Comparison of ENCODE assay signal across 8 cellular contexts in genomic region chr3:120284702-120285507, GRCh38. TPM values are rescaled to one million over a fixed set of nuclear protein-coding genes. Genes with fewer than 3 reads are reported as not detected.
DNase-seq lines count a peak whose midpoint lies in the region; ATAC-seq, FAIRE-seq and TF ChIP-seq lines count a peak whose summit lies in the region.

TSS of gene GPR156 (minus strand) at chr3:120285222. CDS start at chr3:120244098, 41,124 bp downstream.

- ATAC-seq in GM18511 (IDR thresholded peaks at IDR 0.05; ENCODE audit: unreplicated experiment) (no peak), HG03571 (IDR thresholded peaks at IDR 0.05; ENCODE audit: unreplicated experiment) (no peak)

- peaks cover 75% of the 10 kb centered on the region for H3K27me3 Mint-ChIP-seq in activated T-cell treated with anti-CD3 and anti-CD28 coated beads, Interleukin-2, amount 50 U/mL, for 24 hours
- H3K27me3 Mint-ChIP-seq in astrocyte (ENCODE audit: low read depth, unreplicated experiment): peaks cover 43% of the 10 kb centered on the region

- H4K20me1 ChIP-seq in astrocyte (ENCODE audit: insufficient read depth, low read length): no peaks in the 10 kb centered on the region

- no peak for TF ChIP-seq CTCF in astrocyte (IDR thresholded peaks at IDR 0.05; ENCODE audit: insufficient read depth, low read depth, low read length)
- no peak for TF ChIP-seq CTCF in suprapubic skin (IDR thresholded peaks at IDR 0.05)

- no peak for DNase-seq in activated T-cell treated with anti-CD3 and anti-CD28 coated beads, Interleukin-2, amount 50 U/mL, for 24 hours
- DNase-seq in activated T-cell treated with anti-CD3 and anti-CD28 coated beads, Interleukin-2, amount 50 U/mL, for 1 hour: no peak
- DNase-seq in astrocyte (ENCODE audit: low read depth): no peak
- peak; percentile 61 for DNase-seq in islet precursor cell
- no peak for DNase-seq in suprapubic skin (ENCODE audit: low spot score in 2 of 2)
- DNase-seq in SHP77 treated with DMSO at 0.1 percent for 48 hours (lab: John Stamatoyannopoulos, UW): no peak

- H3K4me2 ChIP-seq in astrocyte (ENCODE audit: low read length): peak within 1 kb of the TSS; percentile 81

- TF ChIP-seq POLR2A in suprapubic skin (IDR thresholded peaks at IDR 0.05): no peak

- H3K36me3 ChIP-seq in astrocyte (ENCODE audit: insufficient read depth, low read length): no peaks in the 10 kb centered on the region
- H3K36me3 ChIP-seq in suprapubic skin: no peaks in the 10 kb centered on the region

- no peak for TF ChIP-seq EP300 in suprapubic skin (IDR thresholded peaks at IDR 0.05)

- H3K27ac Mint-ChIP-seq in activated T-cell treated with anti-CD3 and anti-CD28 coated beads, Interleukin-2, amount 50 U/mL, for 24 hours: no peak within 1 kb of the TSS
- no peak within 1 kb of the TSS for H3K27ac Mint-ChIP-seq in astrocyte (ENCODE audit: unreplicated experiment)

- H2AFZ ChIP-seq in astrocyte (ENCODE audit: low read depth, low read length): peak within 1 kb of the TSS; percentile 89

- WGBS in suprapubic skin: 7% methylated on average over 46 of the region's 74 CpGs

- no peak for FAIRE-seq in astrocyte (lab: Jason Lieb, UNC)

- H3K36me3 Mint-ChIP-seq in activated T-cell treated with anti-CD3 and anti-CD28 coated beads, Interleukin-2, amount 50 U/mL, for 24 hours (ENCODE audit: low read depth): no peaks in the 10 kb centered on the region
- H3K36me3 Mint-ChIP-seq in astrocyte (ENCODE audit: low read depth, unreplicated experiment): peaks cover 8% of the 10 kb centered on the region

- no peaks in the 10 kb centered on the region for H3K79me2 ChIP-seq in astrocyte (ENCODE audit: insufficient read depth, low read length)

- peak within 1 kb of the TSS; percentile 57 for H3K4me3 ChIP-seq in astrocyte (ENCODE audit: insufficient read depth, low read depth, low read length)
- peak within 1 kb of the TSS; percentile 65 for H3K4me3 ChIP-seq in suprapubic skin

- H3K4me3 Mint-ChIP-seq in activated T-cell treated with anti-CD3 and anti-CD28 coated beads, Interleukin-2, amount 50 U/mL, for 24 hours: peak within 1 kb of the TSS; percentile 32
- H3K4me3 Mint-ChIP-seq in astrocyte (ENCODE audit: unreplicated experiment): peak within 1 kb of the TSS; percentile 75

- peaks cover 3% of the 10 kb centered on the region for H3K27me3 ChIP-seq in astrocyte (ENCODE audit: insufficient read depth, low read length)
- H3K27me3 ChIP-seq in suprapubic skin: peaks cover 2% of the 10 kb centered on the region

- H3K4me1 Mint-ChIP-seq in activated T-cell treated with anti-CD3 and anti-CD28 coated beads, Interleukin-2, amount 50 U/mL, for 24 hours (ENCODE audit: low read depth): no peaks in the 10 kb centered on the region
- peaks cover 5% of the 10 kb centered on the region for H3K4me1 Mint-ChIP-seq in astrocyte (ENCODE audit: low read depth, unreplicated experiment)

- H3K4me1 ChIP-seq in astrocyte (ENCODE audit: insufficient read depth, low read length) (peaks cover 4% of the 10 kb centered on the region), suprapubic skin (peaks cover 14% of the 10 kb centered on the region)

- H3K27ac ChIP-seq in astrocyte (ENCODE audit: low read depth, low read length) (no peak within 1 kb of the TSS), suprapubic skin (no peak within 1 kb of the TSS)

- H3K9me3 ChIP-seq in astrocyte (ENCODE audit: insufficient read depth, low read depth, low read length) (no peaks in the 10 kb centered on the region), suprapubic skin (no peaks in the 10 kb centered on the region)

- no peaks in the 10 kb centered on the region for H3K9me3 Mint-ChIP-seq in activated T-cell treated with anti-CD3 and anti-CD28 coated beads, Interleukin-2, amount 50 U/mL, for 24 hours
- peaks cover 17% of the 10 kb centered on the region for H3K9me3 Mint-ChIP-seq in astrocyte (ENCODE audit: unreplicated experiment)

- peak within 1 kb of the TSS; percentile 75 for H3K9ac ChIP-seq in astrocyte (ENCODE audit: low read length)

RNA-seq across cellular contexts. Expression of gene GPR156, which starts in this region (rescaled TPM):
- 0.39 and 0.75 TPM in 2 replicates for total RNA-seq in astrocyte
- total RNA-seq in suprapubic skin: under 1 TPM in 3 of 4 donors, not detected in 1; 0.29 to 0.72 (median 0.30) TPM
